ENCODE assay signal across 8 cellular contexts in genomic region chr19:48364564-48365363, GRCh38. TPM values are rescaled to one million over a fixed set of nuclear protein-coding genes. Genes with fewer than 3 reads are reported as not detected.
A peak's percentile ranks its signal among the peaks of the same experiment; 100 is the strongest.
DNase-seq lines count a peak whose midpoint lies in the region; ATAC-seq and TF ChIP-seq lines count a peak whose summit lies in the region.

No MANE protein-coding gene starts in this region.

- TF ChIP-seq CTCF in AG10803 (conservative IDR thresholded peaks at IDR 0.05; ENCODE audit: low read length) (no peak), chondrocyte (IDR thresholded peaks at IDR 0.05) (no peak)

- no peak for ATAC-seq in natural killer cell treated with Interleukin-12 subunit alpha and Interleukin-12 subunit beta and Interleukin-15 and Interleukin-18, amount 100 ng/mL, for 72 hours
- ATAC-seq in GM18505 (IDR thresholded peaks at IDR 0.05; ENCODE audit: unreplicated experiment) (no peak), HG03025 (IDR thresholded peaks at IDR 0.05; ENCODE audit: low FRiP score, unreplicated experiment) (no peak)

- TF ChIP-seq POLR2A in GM18505 (IDR thresholded peaks at IDR 0.05; ENCODE audit: borderline replicate concordance, extremely low read depth, insufficient read depth, insufficient read length), result no peak

- peak overlapping the region; percentile 93 to 97 for H3K27ac Mint-ChIP-seq in natural killer cell treated with Interleukin-12 subunit alpha and Interleukin-12 subunit beta and Interleukin-15 and Interleukin-18, amount 100 ng/mL, for 72 hours
- no peak overlapping the region for H3K27ac Mint-ChIP-seq in chondrocyte (ENCODE audit: unreplicated experiment)

- peak overlapping the region; percentile 89 for H3K4me3 Mint-ChIP-seq in natural killer cell treated with Interleukin-12 subunit alpha and Interleukin-12 subunit beta and Interleukin-15 and Interleukin-18, amount 100 ng/mL, for 72 hours
- no peak overlapping the region for H3K4me3 Mint-ChIP-seq in chondrocyte (ENCODE audit: unreplicated experiment)

- DNase-seq in AG10803 (ENCODE audit: low read depth) (no peak), chondrocyte (ENCODE audit: low spot score) (no peak)
- DNase-seq in Jurkat, Clone E6-1 (ENCODE audit: low read depth, low spot score), result no peak
- no peak for DNase-seq in natural killer cell treated with Interleukin-12 subunit alpha and Interleukin-12 subunit beta and Interleukin-15 and Interleukin-18, amount 100 ng/mL, for 72 hours (ENCODE audit: low spot score)
- DNase-seq in activated CD8-positive, alpha-beta memory T cell treated with anti-CD3 and anti-CD28 coated beads for 24 hours, result no peak

- H3K27me3 Mint-ChIP-seq in natural killer cell treated with Interleukin-12 subunit alpha and Interleukin-12 subunit beta and Interleukin-15 and Interleukin-18, amount 100 ng/mL, for 72 hours, result no peaks in the 10 kb centered on the region
- no peaks in the 10 kb centered on the region for H3K27me3 Mint-ChIP-seq in chondrocyte (ENCODE audit: low read depth)

- no peaks in the 10 kb centered on the region for H3K9me3 Mint-ChIP-seq in natural killer cell treated with Interleukin-12 subunit alpha and Interleukin-12 subunit beta and Interleukin-15 and Interleukin-18, amount 100 ng/mL, for 72 hours
- no peaks in the 10 kb centered on the region for H3K9me3 Mint-ChIP-seq in chondrocyte (ENCODE audit: low read depth)

- peak overlapping the region; percentile 99 for H3K27ac ChIP-seq in cingulate gyrus (ENCODE audit: low read depth, low read length)

- no peaks in the 10 kb centered on the region for H3K36me3 Mint-ChIP-seq in natural killer cell treated with Interleukin-12 subunit alpha and Interleukin-12 subunit beta and Interleukin-15 and Interleukin-18, amount 100 ng/mL, for 72 hours
- H3K36me3 Mint-ChIP-seq in chondrocyte (ENCODE audit: low read depth), result no peaks in the 10 kb centered on the region

- peak overlapping the region; percentile 88 for H3K4me3 ChIP-seq in AG10803 (ENCODE audit: low read length)
- peak overlapping the region; percentile 59 for H3K4me3 ChIP-seq in Jurkat, Clone E6-1 (ENCODE audit: low read length)

- H3K4me1 Mint-ChIP-seq in natural killer cell treated with Interleukin-12 subunit alpha and Interleukin-12 subunit beta and Interleukin-15 and Interleukin-18, amount 100 ng/mL, for 72 hours (ENCODE audit: low read depth in 2 of 2), result peaks cover 11 to 16% of the 10 kb centered on the region in 2 donors
- H3K4me1 Mint-ChIP-seq in chondrocyte (ENCODE audit: low read depth), result peaks cover 8% of the 10 kb centered on the region

RNA-seq across cellular contexts. Expression of gene SYNGR4, which starts 0.6 kb away (rescaled TPM):
- polyA plus RNA-seq in Jurkat, Clone E6-1 (2012; ENCODE audit: insufficient read depth, insufficient read length), result 1.2 TPM
- under 1 TPM in 1 of 2 donors, not detected in 1; 0.45 TPM for total RNA-seq in natural killer cell treated with Interleukin-12 subunit alpha and Interleukin-12 subunit beta and Interleukin-15 and Interleukin-18, amount 100 ng/mL, for 72 hours
- total RNA-seq in chondrocyte, result not detected in 3 replicates

RNA-seq across cellular contexts. Expression of gene TMEM143, which starts 1.0 kb away (rescaled TPM):
- 23.6 TPM for polyA plus RNA-seq in Jurkat, Clone E6-1 (2012; ENCODE audit: insufficient read depth, insufficient read length)
- 10 to 100 TPM in 1 of 2 donors, 1 to 10 TPM in 1; 6.9 to 25.5 TPM for total RNA-seq in natural killer cell treated with Interleukin-12 subunit alpha and Interleukin-12 subunit beta and Interleukin-15 and Interleukin-18, amount 100 ng/mL, for 72 hours
- 5.4 to 14.0 TPM (median 10.1 TPM) in 3 replicates for total RNA-seq in chondrocyte

RNA-seq across cellular contexts. Expression of gene KDELR1, which starts 26.6 kb away (rescaled TPM):
- polyA plus RNA-seq in Jurkat, Clone E6-1 (2012; ENCODE audit: insufficient read depth, insufficient read length), result 72.4 TPM
- total RNA-seq in natural killer cell treated with Interleukin-12 subunit alpha and Interleukin-12 subunit beta and Interleukin-15 and Interleukin-18, amount 100 ng/mL, for 72 hours, result 10 to 100 TPM; 64.4 to 80.9 TPM
- total RNA-seq in chondrocyte, result 251 to 261 TPM (median 251 TPM) in 3 replicates

RNA-seq across cellular contexts. Expression of gene GRIN2D, which starts 28.7 kb away (rescaled TPM):
- 0.50 TPM for polyA plus RNA-seq in Jurkat, Clone E6-1 (2012; ENCODE audit: insufficient read depth, insufficient read length)
- under 1 TPM; 0.14 to 0.42 TPM for total RNA-seq in natural killer cell treated with Interleukin-12 subunit alpha and Interleukin-12 subunit beta and Interleukin-15 and Interleukin-18, amount 100 ng/mL, for 72 hours
- total RNA-seq in chondrocyte, result 2.4 to 5.1 TPM (median 4.9 TPM) in 3 replicates

RNA-seq across cellular contexts. Expression of gene EMP3, which starts 39.4 kb away (rescaled TPM):
- polyA plus RNA-seq in Jurkat, Clone E6-1 (2012; ENCODE audit: insufficient read depth, insufficient read length), result 318 TPM
- 100 to 1,000 TPM in 1 of 2 donors, 10 to 100 TPM in 1; 99.4 to 157 TPM for total RNA-seq in natural killer cell treated with Interleukin-12 subunit alpha and Interleukin-12 subunit beta and Interleukin-15 and Interleukin-18, amount 100 ng/mL, for 72 hours
- total RNA-seq in chondrocyte, result 257 to 284 TPM (median 277 TPM) in 3 replicates
